In the genomic region with DNA sequence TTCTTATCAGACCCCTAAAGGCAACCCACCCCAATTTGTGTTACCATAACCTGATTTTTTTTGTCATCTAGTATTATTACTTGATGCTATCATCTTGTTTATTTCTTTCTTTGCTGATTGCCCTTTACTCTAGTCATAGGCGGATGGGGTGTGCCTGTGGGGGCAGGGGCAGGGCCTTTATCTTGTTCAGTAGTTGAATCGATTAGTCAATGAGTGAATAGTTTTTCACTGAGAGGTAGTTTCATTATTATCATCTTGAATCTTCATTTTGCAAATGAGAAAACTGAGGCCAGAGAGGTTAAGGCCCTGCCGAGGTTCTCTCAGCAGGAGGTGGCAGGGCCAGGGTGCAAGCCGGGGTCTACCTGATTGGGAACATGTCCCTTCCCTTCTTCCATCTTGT, we compare ENCODE assay signal across 13 cellular contexts.
"Had no signal": no experiment of that assay in that cellular context is flagged by ENCODE, and none has a peak within 500 bp of the region (broad histone marks: within the 10 kb centered on the region; RNA-seq: fewer than 3 reads in every experiment).

No MANE protein-coding gene starts in this region.

- H3K27ac Mint-ChIP-seq: activated T-helper 1 cell treated with anti-CD3 and anti-CD28 coated beads, Interleukin-12 subunit alpha, Interleukin-12 subunit beta, Interleukin-2, Interleukin-4 antibody, amounts not matched to agents 30 ng/mL and 10 ng/mL and 1 ng/mL, durations not matched to agents 14 hours and 24 hours and 36 hours; T-helper 2 cell treated with Interferon-gamma antibody and Interleukin-4, amounts not matched to agents 5 μg/mL and 100 μg/mL, for 36 hours had no signal

- DNase-seq: aorta; effector CD8-positive, alpha-beta T cell; esophagus squamous epithelium; hippocampal formation; kidney; left lung; mammary epithelial cell; pancreas; stimulated activated CD4-positive, alpha-beta T cell treated with anti-CD3 and anti-CD28 coated beads, Interleukin-2, amount 100 ng/mL, for 48 hours; stomach; upper lobe of right lung had no signal

- ATAC-seq: left lung, pancreas, upper lobe of right lung had no signal

- H3K9me3 Mint-ChIP-seq: activated T-helper 1 cell treated with anti-CD3 and anti-CD28 coated beads, Interleukin-12 subunit alpha, Interleukin-12 subunit beta, Interleukin-2, Interleukin-4 antibody, amounts not matched to agents 30 ng/mL and 10 ng/mL and 1 ng/mL, durations not matched to agents 14 hours and 24 hours and 36 hours; T-helper 2 cell treated with Interferon-gamma antibody and Interleukin-4, amounts not matched to agents 5 μg/mL and 100 μg/mL, for 36 hours had no signal

- H3K4me3 Mint-ChIP-seq: activated T-helper 1 cell treated with anti-CD3 and anti-CD28 coated beads, Interleukin-12 subunit alpha, Interleukin-12 subunit beta, Interleukin-2, Interleukin-4 antibody, amounts not matched to agents 30 ng/mL and 10 ng/mL and 1 ng/mL, durations not matched to agents 14 hours and 24 hours and 36 hours; T-helper 2 cell treated with Interferon-gamma antibody and Interleukin-4, amounts not matched to agents 5 μg/mL and 100 μg/mL, for 36 hours had no signal
